Comparison of ENCODE assay signal across 8 cellular contexts in the genomic region with DNA sequence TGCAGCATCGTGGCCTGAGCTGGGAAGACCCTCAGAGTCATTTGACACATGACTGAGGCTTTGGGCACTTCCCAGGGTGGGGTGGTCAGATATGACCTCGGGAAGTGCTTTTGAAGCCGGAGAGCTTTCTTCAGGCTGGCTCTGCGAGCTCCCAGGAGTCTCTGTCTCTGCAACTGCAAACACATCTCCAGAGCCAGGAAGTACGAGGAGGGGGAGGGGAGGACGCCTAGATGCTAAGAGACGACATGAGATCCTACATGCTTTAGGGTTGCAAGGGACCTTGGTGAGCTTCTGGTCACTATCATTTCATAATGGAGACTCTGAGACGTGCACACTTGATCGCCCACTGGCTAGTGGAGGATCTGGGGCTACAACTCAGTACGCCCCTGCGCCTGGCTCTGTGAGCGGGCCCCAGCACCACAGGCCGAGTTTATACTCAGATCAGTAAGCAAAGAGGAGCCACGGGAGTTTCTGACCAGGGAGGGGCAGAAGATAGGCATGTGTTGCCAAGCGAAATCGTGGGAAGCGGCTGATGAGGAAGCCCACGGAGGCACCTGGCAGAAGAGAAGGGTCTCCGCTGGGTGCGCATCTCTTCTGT. TPM values are rescaled to one million over a fixed set of nuclear protein-coding genes. Genes with fewer than 3 reads are reported as not detected.
DNase-seq lines count a peak whose midpoint lies in the region; ATAC-seq and TF ChIP-seq lines count a peak whose summit lies in the region.

No MANE protein-coding gene starts in this region.

- H3K4me3 ChIP-seq in vagina: peak overlapping the region in 1 of 2 donors; percentile 57

- H4K5ac ChIP-seq in H9 (ENCODE audit: insufficient read length, low read depth, low read length): no peak overlapping the region

- no peak overlapping the region for H4K91ac ChIP-seq in H9 (ENCODE audit: insufficient read length, low read depth, low read length)

- no peak overlapping the region for H2BK120ac ChIP-seq in H9 (ENCODE audit: low read depth, low read length, poor library complexity, severe bottlenecking)

- H2BK15ac ChIP-seq in H9 (ENCODE audit: low read depth, low read length): no peak overlapping the region

- H3T11ph ChIP-seq in H9 (ENCODE audit: low read length): no peak overlapping the region

- TF ChIP-seq POLR2A in vagina (IDR thresholded peaks at IDR 0.05): no peak

- no peak overlapping the region for H4K8ac ChIP-seq in H9 (replicated peaks; ENCODE audit: insufficient read length, low read depth, low read length)

- peaks cover 12 to 13% of the 10 kb centered on the region in 2 experiments for H3K4me1 Mint-ChIP-seq in H9
- peaks cover 5% of the 10 kb centered on the region for H3K4me1 Mint-ChIP-seq in activated T-helper 2 cell treated with anti-CD3 and anti-CD28 coated beads, Interferon-gamma antibody, Interleukin-2, Interleukin-4, amounts not matched to agents 10 μg/mL and 5 μg/mL and 100 μg/mL, durations not matched to agents 14 hours and 24 hours and 36 hours (ENCODE audit: low read depth)

- H2AK5ac ChIP-seq in H9 (ENCODE audit: insufficient read length, low read length): no peak overlapping the region

- no peak overlapping the region for H3K23ac ChIP-seq in H9 (ENCODE audit: insufficient read length, low read depth, low read length)

- H3K23me2 ChIP-seq in H9 (ENCODE audit: insufficient read length, low read depth, low read length, poor library complexity, severe bottlenecking): peaks cover 17% of the 10 kb centered on the region

- peaks cover 45% of the 10 kb centered on the region for H3K27me3 Mint-ChIP-seq in H9 (ENCODE audit: low read depth)
- peaks cover 33% of the 10 kb centered on the region for H3K27me3 Mint-ChIP-seq in activated T-helper 2 cell treated with anti-CD3 and anti-CD28 coated beads, Interferon-gamma antibody, Interleukin-2, Interleukin-4, amounts not matched to agents 10 μg/mL and 5 μg/mL and 100 μg/mL, durations not matched to agents 14 hours and 24 hours and 36 hours (ENCODE audit: low read depth)

- H3K4me1 ChIP-seq in H9 (ENCODE audit: insufficient read depth, low read length) (peaks cover 3% of the 10 kb centered on the region; the same call in 1 of the 2 replicates), vagina (peaks cover 17% of the 10 kb centered on the region)

- H3K4ac ChIP-seq in H9 (ENCODE audit: low read depth, low read length): no peak overlapping the region

- H2BK5ac ChIP-seq in H9 (ENCODE audit: insufficient read length, low read length): no peak overlapping the region

- no peak overlapping the region for H3K9ac ChIP-seq in H9 (ENCODE audit: extremely low read depth, insufficient read length, low read length)

- H2BK20ac ChIP-seq in H9 (ENCODE audit: low read depth, low read length, poor library complexity, severe bottlenecking): no peak overlapping the region

- H3K4me3 Mint-ChIP-seq in H9: peak overlapping the region; percentile 61 to 83
- H3K4me3 Mint-ChIP-seq in activated T-helper 2 cell treated with anti-CD3 and anti-CD28 coated beads, Interferon-gamma antibody, Interleukin-2, Interleukin-4, amounts not matched to agents 10 μg/mL and 5 μg/mL and 100 μg/mL, durations not matched to agents 14 hours and 24 hours and 36 hours (ENCODE audit: low read depth): peak overlapping the region; percentile 77

- no peaks in the 10 kb centered on the region for H3K79me1 ChIP-seq in H9 (ENCODE audit: insufficient read depth, low read depth, low read length, poor library complexity, severe bottlenecking)

- H3K9me3 ChIP-seq in H9 (ENCODE audit: control insufficient read depth, low read depth, low read length) (no peaks in the 10 kb centered on the region), vagina (no peaks in the 10 kb centered on the region)

- H3K9me3 Mint-ChIP-seq in H9: no peaks in the 10 kb centered on the region; a peak in 2 of 5 replicates
- no peaks in the 10 kb centered on the region for H3K9me3 Mint-ChIP-seq in activated T-helper 2 cell treated with anti-CD3 and anti-CD28 coated beads, Interferon-gamma antibody, Interleukin-2, Interleukin-4, amounts not matched to agents 10 μg/mL and 5 μg/mL and 100 μg/mL, durations not matched to agents 14 hours and 24 hours and 36 hours

- peaks cover 4% of the 10 kb centered on the region; the same call in 1 of the 2 replicates for H3K27me3 ChIP-seq in H9 (ENCODE audit: insufficient read depth, low read length)
- H3K27me3 ChIP-seq in vagina: peaks cover 9% of the 10 kb centered on the region

- peak overlapping the region; percentile 44 for H3K4me2 ChIP-seq in H9 (ENCODE audit: insufficient read depth, insufficient read length, low read length)

- WGBS in H9 (ENCODE audit: extremely low coverage, insufficient read length, low lambda C conversion rate): no CpG with 5 or more reads among the region's 20 CpGs

- DNase-seq in ACHN (peak; percentile 70), H9 (peak; percentile 81), islet precursor cell (peak; percentile 93), vagina (ENCODE audit: extremely low spot score in 2 of 2) (no peak), SW480 (ENCODE audit: low spot score) (no peak), OCI-M1 (lab: John Stamatoyannopoulos, UW) (no peak)
- DNase-seq in activated T-helper 2 cell treated with anti-CD3 and anti-CD28 coated beads, Interferon-gamma antibody, Interleukin-2, Interleukin-4, amounts not matched to agents 10 μg/mL and 5 μg/mL and 100 μg/mL, durations not matched to agents 14 hours and 24 hours and 36 hours (ENCODE audit: low spot score): no peak

- H3K18ac ChIP-seq in H9 (ENCODE audit: insufficient read length, low read depth, low read length): no peak overlapping the region

- H4K20me1 ChIP-seq in H9 (ENCODE audit: control insufficient read depth, insufficient read depth, insufficient read length): peaks cover 5% of the 10 kb centered on the region

- no peak overlapping the region for H3K14ac ChIP-seq in H9 (ENCODE audit: insufficient read depth, low read length)

- in situ Hi-C loops in ACHN (cut with HindIII; ENCODE audit: low pct_ligation_motif_present, low pct_unique_long_range_greater_than_20kb, low sequenced_read_pairs): no loop called here

- H2AFZ ChIP-seq in H9 (ENCODE audit: low read length): no peak overlapping the region

- TF ChIP-seq CTCF in H9 (conservative IDR thresholded peaks at IDR 0.05) (no peak), vagina (IDR thresholded peaks at IDR 0.05) (no peak)

- no peak overlapping the region for H2BK12ac ChIP-seq in H9 (ENCODE audit: insufficient read length, low read depth, low read length)

- H3K27ac ChIP-seq in H9 (ENCODE audit: insufficient read length, low read depth, low read length) (no peak overlapping the region), vagina (no peak overlapping the region)

- H3K36me3 ChIP-seq in vagina: no peaks in the 10 kb centered on the region

- H3K56ac ChIP-seq in H9 (ENCODE audit: insufficient read length, low read depth, low read length): no peak overlapping the region

- intact Hi-C loops in activated T-helper 2 cell treated with anti-CD3 and anti-CD28 coated beads, Interferon-gamma antibody, Interleukin-2, Interleukin-4, amounts not matched to agents 10 μg/mL and 5 μg/mL and 100 μg/mL, durations not matched to agents 14 hours and 24 hours and 36 hours (cut with micrococcal nuclease): loop anchor here (2.0 to 10.0 kb wide), 3 partner anchors 189 to 377 kb away; no protein-coding TSS in a partner anchor
- intact Hi-C loops in vagina (cut with DNase I): loop anchor here (5.0 kb wide), 1 partner anchor 190 kb away; no protein-coding TSS in a partner anchor

- ATAC-seq in GM18511 (IDR thresholded peaks at IDR 0.05; ENCODE audit: unreplicated experiment): no peak

- H3K79me2 ChIP-seq in H9 (ENCODE audit: insufficient read depth, low read length): no peaks in the 10 kb centered on the region

- H3K36me3 Mint-ChIP-seq in H9 (ENCODE audit: insufficient read depth in 1 of 3, low read depth in 3 of 3): no peaks in the 10 kb centered on the region; a peak in 1 of 7 replicates
- no peaks in the 10 kb centered on the region for H3K36me3 Mint-ChIP-seq in activated T-helper 2 cell treated with anti-CD3 and anti-CD28 coated beads, Interferon-gamma antibody, Interleukin-2, Interleukin-4, amounts not matched to agents 10 μg/mL and 5 μg/mL and 100 μg/mL, durations not matched to agents 14 hours and 24 hours and 36 hours (ENCODE audit: low read depth)

- H3K27ac Mint-ChIP-seq in H9: no peak overlapping the region
- no peak overlapping the region for H3K27ac Mint-ChIP-seq in activated T-helper 2 cell treated with anti-CD3 and anti-CD28 coated beads, Interferon-gamma antibody, Interleukin-2, Interleukin-4, amounts not matched to agents 10 μg/mL and 5 μg/mL and 100 μg/mL, durations not matched to agents 14 hours and 24 hours and 36 hours

RNA-seq across cellular contexts. Expression of gene MGAT5B, which starts 0.5 kb away (rescaled TPM):
- 4.6 and 4.9 TPM in 2 replicates for total RNA-seq in H9 (2021)
- total RNA-seq in activated T-helper 2 cell treated with anti-CD3 and anti-CD28 coated beads, Interferon-gamma antibody, Interleukin-2, Interleukin-4, amounts not matched to agents 10 μg/mL and 5 μg/mL and 100 μg/mL, durations not matched to agents 14 hours and 24 hours and 36 hours: 0.55 TPM in 2 replicates
- 0.49 TPM for total RNA-seq in vagina

Comparison
In these comparisons a context has a peak if more than half of its experiments do, and no peak if none do; other contexts are left out.
1. DNase-seq: peak in ACHN (single experiment), H9 (single experiment) and islet precursor cell (single experiment); none in activated T-helper 2 cell treated with anti-CD3 and anti-CD28 coated beads, Interferon-gamma antibody, Interleukin-2, Interleukin-4, amounts not matched to agents 10 μg/mL and 5 μg/mL and 100 μg/mL, durations not matched to agents 14 hours and 24 hours and 36 hours (single experiment), vagina (0 of 2), SW480 (single experiment) and OCI-M1 (single experiment).